ENCODE assay signal across 26 cellular contexts in genomic region chr5:122376305-122376704, GRCh38.
"Had no signal": no experiment of that assay in that cellular context is flagged by ENCODE, and none has a peak within 500 bp of the region (broad histone marks: within the 10 kb centered on the region; RNA-seq: fewer than 3 reads in every experiment).

No MANE protein-coding gene starts in this region.

- H3K4me1 Mint-ChIP-seq: naive B cell; natural killer cell; nephron progenitor cell; neural progenitor cell; stimulated activated naive B cell treated with anti-CD40 and anti-IgM and Interleukin-4, amounts not matched to agents 10 μg/mL and 1 μg/mL and 100 μg/mL, for 72 hours had no signal

- H3K9me3 ChIP-seq: lower lobe of right lung, neutrophil, psoas muscle, right lobe of liver, stomach, testis, thyroid gland, transverse colon, upper lobe of left lung, vagina had no signal

- ATAC-seq: lower lobe of right lung; natural killer cell; psoas muscle; right lobe of liver; stimulated activated naive B cell treated with anti-CD40 and anti-IgM and Interleukin-4, amounts not matched to agents 10 μg/mL and 1 μg/mL and 100 μg/mL, for 72 hours; stimulated activated naive CD8-positive, alpha-beta T cell treated with anti-CD3 and anti-CD28 coated beads, Interleukin-15, Interleukin-2, amounts not matched to agents 100 U/mL and 50 U/mL, for 24 hours had no signal

- H3K36me3 Mint-ChIP-seq: naive B cell; natural killer cell; neural progenitor cell; stimulated activated naive B cell treated with anti-CD40 and anti-IgM and Interleukin-4, amounts not matched to agents 10 μg/mL and 1 μg/mL and 100 μg/mL, for 72 hours had no signal

- H3K27ac ChIP-seq: hepatocyte, lower lobe of right lung, neural progenitor cell, neutrophil, parathyroid adenoma, psoas muscle, right lobe of liver, testis, thyroid gland, upper lobe of left lung, vagina had no signal

- H3K27me3 ChIP-seq: hepatocyte, neural progenitor cell, neutrophil, right lobe of liver, stomach, testis, thyroid gland, transverse colon, upper lobe of left lung, vagina had no signal

- H3K4me3 ChIP-seq: hepatocyte, lower lobe of right lung, neural progenitor cell, psoas muscle, right lobe of liver, skin epidermis, stomach, testis, thyroid gland, transverse colon, upper lobe of left lung, vagina had no signal

- H3K9ac ChIP-seq: neural progenitor cell, parathyroid adenoma had no signal

- H3K79me2 ChIP-seq: hepatocyte, parathyroid adenoma had no signal

- H3K4me2 ChIP-seq: hepatocyte, neural progenitor cell had no signal

- H3K27me3 Mint-ChIP-seq: naive B cell; stimulated activated naive B cell treated with anti-CD40 and anti-IgM and Interleukin-4, amounts not matched to agents 10 μg/mL and 1 μg/mL and 100 μg/mL, for 72 hours had no signal

- H3K27ac Mint-ChIP-seq: naive B cell; natural killer cell; nephron progenitor cell; neural progenitor cell; stimulated activated naive B cell treated with anti-CD40 and anti-IgM and Interleukin-4, amounts not matched to agents 10 μg/mL and 1 μg/mL and 100 μg/mL, for 72 hours had no signal

- H3K4me1 ChIP-seq: lower lobe of right lung, neural progenitor cell, parathyroid adenoma, psoas muscle, testis, thyroid gland, upper lobe of left lung, vagina had no signal

- H3K4me3 Mint-ChIP-seq: naive B cell; natural killer cell; nephron progenitor cell; neural progenitor cell; stimulated activated naive B cell treated with anti-CD40 and anti-IgM and Interleukin-4, amounts not matched to agents 10 μg/mL and 1 μg/mL and 100 μg/mL, for 72 hours had no signal

- H3K9me3 Mint-ChIP-seq: neural progenitor cell; stimulated activated naive B cell treated with anti-CD40 and anti-IgM and Interleukin-4, amounts not matched to agents 10 μg/mL and 1 μg/mL and 100 μg/mL, for 72 hours had no signal

- H2AFZ ChIP-seq: hepatocyte, neural progenitor cell, parathyroid adenoma had no signal

- H3K36me3 ChIP-seq: lower lobe of right lung, neural progenitor cell, neutrophil, right lobe of liver, stomach, thyroid gland, transverse colon, upper lobe of left lung, vagina had no signal

- DNase-seq: islet precursor cell; lower lobe of right lung; mammary epithelial cell; naive B cell; natural killer cell; nephron progenitor cell; occipital lobe; psoas muscle; right lobe of liver; stimulated activated CD4-positive, alpha-beta T cell treated with anti-CD3 and anti-CD28 coated beads, Interleukin-12 subunit alpha, Interleukin-12 subunit beta, amount 100 ng/mL, for 4 hours; stimulated activated CD4-positive, alpha-beta T cell treated with anti-CD3 and anti-CD28 coated beads, Interleukin-15, amount 100 ng/mL, for 24 hours; stimulated activated CD4-positive, alpha-beta T cell treated with anti-CD3 and anti-CD28 coated beads, Interleukin-2, amount 100 ng/mL, for 24 hours; stimulated activated CD4-positive, alpha-beta T cell treated with anti-CD3 and anti-CD28 coated beads, Interleukin-4, amount 100 ng/mL, for 1 hour; stimulated activated naive B cell treated with anti-CD40 and anti-IgM and Interleukin-4, amounts not matched to agents 10 μg/mL and 1 μg/mL and 100 μg/mL, for 72 hours; stimulated activated naive CD8-positive, alpha-beta T cell treated with anti-CD3 and anti-CD28 coated beads, Interleukin-15, Interleukin-2, amounts not matched to agents 100 U/mL and 50 U/mL, for 24 hours; stomach; testis; thyroid gland; transverse colon; upper lobe of left lung had no signal
